8 cellular contexts compared by ENCODE assay signal in genomic region chr16:56203052-56203451, GRCh38. TPM values are rescaled to one million over a fixed set of nuclear protein-coding genes. Genes with fewer than 3 reads are reported as not detected.
DNase-seq lines count a peak whose midpoint lies in the region; ATAC-seq lines count a peak whose summit lies in the region.

No MANE protein-coding gene starts in this region.

- H3K9me3 Mint-ChIP-seq in activated naive CD4-positive, alpha-beta T cell treated with anti-CD3 and anti-CD28 coated beads for 36 hours = no peaks in the 10 kb centered on the region

- no peaks in the 10 kb centered on the region for H3K36me3 Mint-ChIP-seq in activated naive CD4-positive, alpha-beta T cell treated with anti-CD3 and anti-CD28 coated beads for 36 hours (ENCODE audit: low read depth)

- no peak overlapping the region for H3K4me3 Mint-ChIP-seq in activated naive CD4-positive, alpha-beta T cell treated with anti-CD3 and anti-CD28 coated beads for 36 hours

- intact Hi-C loops in activated naive CD4-positive, alpha-beta T cell treated with anti-CD3 and anti-CD28 coated beads for 36 hours (cut with micrococcal nuclease) = loop anchor here (1.0 kb wide), 5 partner anchors 10 to 738 kb away; no protein-coding TSS in a partner anchor

- ATAC-seq in HG02852 (IDR thresholded peaks at IDR 0.05; ENCODE audit: unreplicated experiment) = peak; percentile 56

- H3K4me1 Mint-ChIP-seq in activated naive CD4-positive, alpha-beta T cell treated with anti-CD3 and anti-CD28 coated beads for 36 hours (ENCODE audit: low read depth) = peaks cover 21% of the 10 kb centered on the region

- peaks cover 5% of the 10 kb centered on the region for H3K27me3 Mint-ChIP-seq in activated naive CD4-positive, alpha-beta T cell treated with anti-CD3 and anti-CD28 coated beads for 36 hours (ENCODE audit: low read depth)

- DNase-seq in stimulated activated naive CD4-positive, alpha-beta T cell treated with Interleukin-2 at 50 U/mL for 16 hours (lab: John Stamatoyannopoulos, UW) = peak; percentile 53
- DNase-seq in stimulated activated naive CD4-positive, alpha-beta T cell (lab: John Stamatoyannopoulos, UW) = no peak
- DNase-seq in OCI-M1 (lab: John Stamatoyannopoulos, UW) (peak; percentile 75), medulla oblongata (ENCODE audit: extremely low spot score) (peak; percentile 64), LoVo (ENCODE audit: low spot score) (no peak), hepatic stellate cell (ENCODE audit: low spot score) (no peak)
- DNase-seq in activated naive CD4-positive, alpha-beta T cell treated with anti-CD3 and anti-CD28 coated beads for 36 hours = peak; percentile 75

- no peak overlapping the region for H3K27ac Mint-ChIP-seq in activated naive CD4-positive, alpha-beta T cell treated with anti-CD3 and anti-CD28 coated beads for 36 hours

- CTCF ChIA-PET in activated naive CD4-positive, alpha-beta T cell treated with anti-CD3 and anti-CD28 coated beads for 36 hours (lab: Charles Lee) = interaction anchor here (0.6 to 3.2 kb wide), 11 partner anchors 13 to 450 kb away, joined by 3 to 27 read pairs (median 4); no protein-coding TSS in a partner anchor

RNA-seq across cellular contexts. Expression of gene GNAO1, which starts 11.8 kb away (rescaled TPM):
- total RNA-seq in activated naive CD4-positive, alpha-beta T cell treated with anti-CD3 and anti-CD28 coated beads for 36 hours = under 1 TPM; 0.25 to 0.50 TPM

Comparison
In these comparisons a context has a peak if more than half of its experiments do, and no peak if none do; other contexts are left out.
1. DNase-seq: peak in stimulated activated naive CD4-positive, alpha-beta T cell treated with Interleukin-2 at 50 U/mL for 16 hours (single experiment), OCI-M1 (single experiment), activated naive CD4-positive, alpha-beta T cell treated with anti-CD3 and anti-CD28 coated beads for 36 hours (single experiment) and medulla oblongata (single experiment); none in stimulated activated naive CD4-positive, alpha-beta T cell (0 of 6), LoVo (single experiment) and hepatic stellate cell (single experiment).